In genomic region chr9:133634024-133634691, GRCh38 we compare ENCODE assay signal across 1 cellular context.
TF ChIP-seq lines count a peak whose summit lies in the region.

No MANE protein-coding gene starts in this region.

TF ChIP-seq in H1, 55 proteins besides CTCF, POLR2A, EP300 and RAD21:
- TF ChIP-seq ATF2 (IDR thresholded peaks at IDR 0.05; ENCODE audit: low read length): no peak
- no peak for TF ChIP-seq SIX5 (IDR thresholded peaks at IDR 0.05; ENCODE audit: low read depth, low read length)
- TF ChIP-seq MAFK (IDR thresholded peaks at IDR 0.05; ENCODE audit: low read depth, low read length): no peak
- TF ChIP-seq RBBP5 (IDR thresholded peaks at IDR 0.05; ENCODE audit: borderline replicate concordance, low read depth, low read length): no peak
- TF ChIP-seq SUZ12 (IDR thresholded peaks at IDR 0.05; ENCODE audit: low read length): no peak
- TF ChIP-seq TAF1 (IDR thresholded peaks at IDR 0.05; ENCODE audit: low read depth, low read length): no peak
- no peak for TF ChIP-seq TCF12 (IDR thresholded peaks at IDR 0.05; ENCODE audit: low read depth, low read length)
- TF ChIP-seq POLR2AphosphoS5 (IDR thresholded peaks at IDR 0.05; ENCODE audit: low read depth, low read length): no peak
- TF ChIP-seq YY1 (IDR thresholded peaks at IDR 0.05; ENCODE audit: low read depth, low read length): no peak
- TF ChIP-seq CBX8 (IDR thresholded peaks at IDR 0.05; ENCODE audit: borderline replicate concordance, low read depth, low read length): no peak
